Comparison of ENCODE assay signal across 15 cellular contexts in the genomic region with DNA sequence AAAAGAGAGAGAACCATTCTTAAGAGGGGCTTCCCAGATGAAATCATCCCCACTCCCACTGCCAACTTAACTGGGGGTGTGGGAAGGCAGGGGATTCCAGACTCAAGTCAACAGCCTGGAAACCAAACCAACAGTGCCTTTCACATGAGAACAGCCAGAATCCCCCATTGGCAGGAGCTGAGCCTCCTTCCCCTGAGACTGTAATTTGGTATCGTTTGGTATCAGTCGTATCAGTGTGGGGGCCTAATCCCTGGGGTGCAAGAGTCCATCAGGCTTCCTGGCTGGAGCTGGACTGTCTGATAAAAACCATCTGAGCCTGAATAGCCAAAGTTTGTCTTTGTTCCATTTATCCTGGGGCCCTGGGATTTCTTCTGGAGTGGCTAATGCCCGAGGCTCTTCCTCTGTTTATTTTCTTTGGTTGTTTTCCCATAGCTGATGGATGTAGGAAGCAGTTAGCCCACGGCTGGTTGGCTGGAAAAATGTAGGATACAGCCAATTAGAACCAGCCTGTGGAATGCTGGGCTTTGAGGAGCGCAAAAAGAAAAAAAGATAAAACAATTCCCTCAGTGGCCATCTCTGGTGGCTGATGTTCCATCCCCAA.
DNase-seq lines count a peak whose midpoint lies in the region; ATAC-seq, FAIRE-seq and TF ChIP-seq lines count a peak whose summit lies in the region.
"Had no signal": no experiment of that assay in that cellular context is flagged by ENCODE, and none has a peak within 500 bp of the region (broad histone marks: within the 10 kb centered on the region; RNA-seq: fewer than 3 reads in every experiment).

No MANE protein-coding gene starts in this region.

- H3K4me1 ChIP-seq in mesodermal cell (ENCODE audit: control insufficient read depth, insufficient read depth, low read length, poor library complexity, severe bottlenecking), result peaks cover 39% of the 10 kb centered on the region

- TF ChIP-seq CTCF in AG09319 (IDR thresholded peaks at IDR 0.05; ENCODE audit: low read depth, low read length) (no peak), choroid plexus epithelial cell (conservative IDR thresholded peaks at IDR 0.05; ENCODE audit: low read depth, low read length) (no peak)

- DNase-seq in AG09319 (ENCODE audit: extremely low read depth, low read depth) (peak; percentile 86), NCI-H2171 treated with DMSO at 0.1 percent for 48 hours (lab: John Stamatoyannopoulos, UW) (peak; percentile 46), choroid plexus epithelial cell (ENCODE audit: low read depth) (peak; percentile 66), frontal cortex (ENCODE audit: low spot score in 2 of 2) (no peak), hippocampal formation (lab: John Stamatoyannopoulos, UW) (no peak)
- DNase-seq: H9; NCI-H2107; stimulated activated naive CD4-positive, alpha-beta T cell; T-cell had no signal

- ATAC-seq in GM21390 (IDR thresholded peaks at IDR 0.05; ENCODE audit: unreplicated experiment), result no peak
- ATAC-seq in GM18498 (IDR thresholded peaks at IDR 0.05; ENCODE audit: unreplicated experiment), result no peak
- ATAC-seq: T-cell had no signal

- 92 to 97% methylated on average over 4 to 5 of the region's 5 CpGs for WGBS in mesodermal cell (ENCODE audit: insufficient coverage in 2 of 2), 2 experiments

- H3K9me3 ChIP-seq in mesodermal cell (ENCODE audit: control insufficient read depth, low read length), result no peaks in the 10 kb centered on the region
- H3K9me3 ChIP-seq: BLaER1 treated with 17β-estradiol and CSF1 and Interleukin-3, amounts not matched to agents 10 nM and 100 nM had no signal

- FAIRE-seq in frontal cortex (lab: Jason Lieb, UNC), result no peak
- FAIRE-seq: colon, keratinocyte had no signal

- no peak overlapping the region for H3K4me3 ChIP-seq in choroid plexus epithelial cell (ENCODE audit: low read depth, low read length)
- H3K4me3 ChIP-seq in mesodermal cell (ENCODE audit: extremely low read depth, insufficient read depth, low read length, poor library complexity, severe bottlenecking), result no peak overlapping the region
- H3K4me3 ChIP-seq: BLaER1 treated with 17β-estradiol and CSF1 and Interleukin-3, amounts not matched to agents 10 nM and 100 nM had no signal

- H3K36me3 ChIP-seq in mesodermal cell (ENCODE audit: control insufficient read depth, insufficient read depth, low read length), result no peaks in the 10 kb centered on the region
- H3K36me3 ChIP-seq: BLaER1 treated with 17β-estradiol and CSF1 and Interleukin-3, amounts not matched to agents 10 nM and 100 nM had no signal

- H3K27ac ChIP-seq in mesodermal cell (ENCODE audit: low read depth, low read length, severe bottlenecking), result peak overlapping the region; percentile 74
- H3K27ac ChIP-seq: BLaER1 treated with 17β-estradiol and CSF1 and Interleukin-3, amounts not matched to agents 10 nM and 100 nM had no signal

Comparison
In these comparisons a context has a peak if more than half of its experiments do, and no peak if none do; other contexts are left out.
1. DNase-seq: peak in AG09319 (single experiment), NCI-H2171 treated with DMSO at 0.1 percent for 48 hours (single experiment) and choroid plexus epithelial cell (single experiment); none in frontal cortex (0 of 2) and hippocampal formation (0 of 2).